ENCODE assay signal across 8 cellular contexts in genomic region chr16:29925173-29925804, GRCh38. TPM values are rescaled to one million over a fixed set of nuclear protein-coding genes. Genes with fewer than 3 reads are reported as not detected.
DNase-seq lines count a peak whose midpoint lies in the region; ATAC-seq and TF ChIP-seq lines count a peak whose summit lies in the region.

No MANE protein-coding gene starts in this region.

- H3K4me1 ChIP-seq in OCI-LY1 (ENCODE audit: insufficient read depth, low read length, severe bottlenecking), result peaks cover 22% of the 10 kb centered on the region
- peaks cover 7% of the 10 kb centered on the region for H3K4me1 ChIP-seq in effector memory CD4-positive, alpha-beta T cell (ENCODE audit: control insufficient read depth, insufficient read depth, low read length, poor library complexity, severe bottlenecking)

- H3K27ac ChIP-seq in OCI-LY1 (ENCODE audit: low read depth, low read length, poor library complexity, severe bottlenecking), result no peak overlapping the region
- peak overlapping the region; percentile 83 for H3K27ac ChIP-seq in effector memory CD4-positive, alpha-beta T cell (ENCODE audit: insufficient read depth, low read length, poor library complexity, severe bottlenecking)

- no peak for TF ChIP-seq CTCF in OCI-LY1 (IDR thresholded peaks at IDR 0.05; ENCODE audit: low read length)

- H3K4me3 ChIP-seq in OCI-LY1 (ENCODE audit: low read depth, low read length, poor library complexity, severe bottlenecking), result peak overlapping the region; percentile 68
- H3K4me3 ChIP-seq in effector memory CD4-positive, alpha-beta T cell (ENCODE audit: insufficient read depth, low read depth, low read length, poor library complexity, severe bottlenecking), result peak overlapping the region; percentile 89

- no peaks in the 10 kb centered on the region for H3F3A ChIP-seq in OCI-LY1 (ENCODE audit: insufficient read depth, low read length)

- H3K9me3 Mint-ChIP-seq in natural killer cell treated with Interleukin-12 subunit alpha and Interleukin-12 subunit beta and Interleukin-15 and Interleukin-18, amount 100 ng/mL, for 72 hours, result no peaks in the 10 kb centered on the region

- ATAC-seq in natural killer cell treated with Interleukin-12 subunit alpha and Interleukin-12 subunit beta and Interleukin-15 and Interleukin-18, amount 100 ng/mL, for 72 hours, result no peak
- ATAC-seq in HG03097 (IDR thresholded peaks at IDR 0.05; ENCODE audit: low FRiP score, unreplicated experiment), result no peak

- no peaks in the 10 kb centered on the region for H3K27me3 Mint-ChIP-seq in natural killer cell treated with Interleukin-12 subunit alpha and Interleukin-12 subunit beta and Interleukin-15 and Interleukin-18, amount 100 ng/mL, for 72 hours

- H3K4me1 Mint-ChIP-seq in natural killer cell treated with Interleukin-12 subunit alpha and Interleukin-12 subunit beta and Interleukin-15 and Interleukin-18, amount 100 ng/mL, for 72 hours (ENCODE audit: low read depth in 2 of 2), result peaks cover 34 to 44% of the 10 kb centered on the region in 2 donors

- H3K9me2 ChIP-seq in OCI-LY1 (ENCODE audit: low read depth, low read length), result no peaks in the 10 kb centered on the region

- peak overlapping the region; percentile 92 for H3K4me2 ChIP-seq in OCI-LY1 (ENCODE audit: low read length)

- H3K27me3 ChIP-seq in OCI-LY1 (ENCODE audit: insufficient read depth, low read length), result no peaks in the 10 kb centered on the region
- no peaks in the 10 kb centered on the region for H3K27me3 ChIP-seq in effector memory CD4-positive, alpha-beta T cell (replicated peaks; ENCODE audit: control insufficient read depth, insufficient read depth, low read length, poor library complexity, severe bottlenecking)

- H4K20me1 ChIP-seq in OCI-LY1 (ENCODE audit: insufficient read depth, low read length), result no peaks in the 10 kb centered on the region

- H3K36me3 Mint-ChIP-seq in natural killer cell treated with Interleukin-12 subunit alpha and Interleukin-12 subunit beta and Interleukin-15 and Interleukin-18, amount 100 ng/mL, for 72 hours, result peaks cover 15% of the 10 kb centered on the region

- DNase-seq in ELR (ENCODE audit: low read depth) (peak; percentile 22), H4 (ENCODE audit: low spot score) (no peak), GF-D8 (lab: John Stamatoyannopoulos, UW) (no peak), HK-2 (ENCODE audit: unreplicated experiment) (no peak)
- no peak for DNase-seq in effector memory CD4-positive, alpha-beta T cell
- DNase-seq in natural killer cell treated with Interleukin-12 subunit alpha and Interleukin-12 subunit beta and Interleukin-15 and Interleukin-18, amount 100 ng/mL, for 72 hours (ENCODE audit: low spot score), result no peak

- H3K36me3 ChIP-seq in OCI-LY1 (ENCODE audit: insufficient read depth, low read length), result peaks cover 18% of the 10 kb centered on the region; the same call in 1 of the 2 replicates
- peaks cover 30% of the 10 kb centered on the region for H3K36me3 ChIP-seq in effector memory CD4-positive, alpha-beta T cell (ENCODE audit: control insufficient read depth, insufficient read depth, low read length)

- no peaks in the 10 kb centered on the region for H3K9me3 ChIP-seq in OCI-LY1 (ENCODE audit: low read length)
- no peaks in the 10 kb centered on the region for H3K9me3 ChIP-seq in effector memory CD4-positive, alpha-beta T cell (ENCODE audit: control insufficient read depth, low read length)

- H2AFZ ChIP-seq in OCI-LY1 (ENCODE audit: low read length), result no peak overlapping the region

- H3K27ac Mint-ChIP-seq in natural killer cell treated with Interleukin-12 subunit alpha and Interleukin-12 subunit beta and Interleukin-15 and Interleukin-18, amount 100 ng/mL, for 72 hours, result peak overlapping the region; percentile 90 to 92

- H3K79me2 ChIP-seq in OCI-LY1 (ENCODE audit: insufficient read depth, low read length), result no peaks in the 10 kb centered on the region

- peak overlapping the region; percentile 91 for H3K4me3 Mint-ChIP-seq in natural killer cell treated with Interleukin-12 subunit alpha and Interleukin-12 subunit beta and Interleukin-15 and Interleukin-18, amount 100 ng/mL, for 72 hours

- peak overlapping the region; percentile 60 for H3K9ac ChIP-seq in OCI-LY1 (ENCODE audit: low read length)

RNA-seq across cellular contexts. Expression of gene KCTD13, which starts 0.7 kb away (rescaled TPM):
- total RNA-seq in natural killer cell treated with Interleukin-12 subunit alpha and Interleukin-12 subunit beta and Interleukin-15 and Interleukin-18, amount 100 ng/mL, for 72 hours, result 10 to 100 TPM; 53.6 to 92.7 TPM
- 3.3 and 7.4 TPM in 2 replicates for total RNA-seq in H4 (2014; rRNA removed; shearing (Covaris generic))

RNA-seq across cellular contexts. Expression of gene ASPHD1, which starts 25.0 kb away (rescaled TPM):
- total RNA-seq in natural killer cell treated with Interleukin-12 subunit alpha and Interleukin-12 subunit beta and Interleukin-15 and Interleukin-18, amount 100 ng/mL, for 72 hours, result 1 to 10 TPM in 1 of 2 donors, not detected in 1; 1.3 TPM
- total RNA-seq in H4 (2014; rRNA removed; shearing (Covaris generic)), result 3.6 and 6.9 TPM in 2 replicates

RNA-seq across cellular contexts. Expression of gene SEZ6L2, which starts 25.9 kb away (rescaled TPM):
- not detected for total RNA-seq in natural killer cell treated with Interleukin-12 subunit alpha and Interleukin-12 subunit beta and Interleukin-15 and Interleukin-18, amount 100 ng/mL, for 72 hours
- 6.8 and 10.0 TPM in 2 replicates for total RNA-seq in H4 (2014; rRNA removed; shearing (Covaris generic))

RNA-seq across cellular contexts. Expression of gene TMEM219, which starts 36.6 kb away (rescaled TPM):
- 10 to 100 TPM; 44.3 to 51.6 TPM for total RNA-seq in natural killer cell treated with Interleukin-12 subunit alpha and Interleukin-12 subunit beta and Interleukin-15 and Interleukin-18, amount 100 ng/mL, for 72 hours
- total RNA-seq in H4 (2014; rRNA removed; shearing (Covaris generic)), result 60.8 and 85.4 TPM in 2 replicates

RNA-seq across cellular contexts. Expression of gene TAOK2, which starts 48.4 kb away (rescaled TPM):
- total RNA-seq in natural killer cell treated with Interleukin-12 subunit alpha and Interleukin-12 subunit beta and Interleukin-15 and Interleukin-18, amount 100 ng/mL, for 72 hours, result 10 to 100 TPM; 39.6 to 66.8 TPM
- total RNA-seq in H4 (2014; rRNA removed; shearing (Covaris generic)), result 11.6 and 17.2 TPM in 2 replicates
